15 cellular contexts compared by ENCODE assay signal in genomic region chr19:37865930-37866329, GRCh38. TPM values are rescaled to one million over a fixed set of nuclear protein-coding genes. Genes with fewer than 3 reads are reported as not detected.
"Had no signal": no experiment of that assay in that cellular context is flagged by ENCODE, and none has a peak within 500 bp of the region (broad histone marks: within the 10 kb centered on the region; RNA-seq: fewer than 3 reads in every experiment).

No MANE protein-coding gene starts in this region.

RNA-seq across cellular contexts. Expression of gene WDR87, which starts 40.5 kb away (rescaled TPM):
- total RNA-seq: activated CD4-positive, alpha-beta memory T cell treated with anti-CD3 and anti-CD28 coated beads, Interleukin-2, amount 10 ng/mL, durations not matched to agents 7 days and 5 days; activated CD4-positive, alpha-beta T cell treated with anti-CD3 and anti-CD28 coated beads, Interleukin-2, amount 10 ng/mL, durations not matched to agents 7 days and 5 days; activated naive CD4-positive, alpha-beta T cell treated with anti-CD3 and anti-CD28 coated beads, Interleukin-2, amount 50 U/mL, for 72 hours; activated naive CD8-positive, alpha-beta T cell treated with anti-CD3 and anti-CD28 coated beads, Interleukin-2, amount 10 ng/mL, durations not matched to agents 7 days and 5 days; activated T-cell treated with anti-CD3 and anti-CD28 coated beads, Interleukin-2, amount 50 U/mL, for 72 hours; ascending aorta; breast epithelium; cardiac muscle cell; colonic mucosa; dermis microvascular lymphatic vessel endothelial cell; esophagus muscularis mucosa; gastroesophageal sphincter; glomerular endothelial cell; T-helper 17 cell had no signal
- polyA plus RNA-seq: cardiac muscle cell, heart right ventricle had no signal
